12 cellular contexts compared by ENCODE assay signal in the genomic region with DNA sequence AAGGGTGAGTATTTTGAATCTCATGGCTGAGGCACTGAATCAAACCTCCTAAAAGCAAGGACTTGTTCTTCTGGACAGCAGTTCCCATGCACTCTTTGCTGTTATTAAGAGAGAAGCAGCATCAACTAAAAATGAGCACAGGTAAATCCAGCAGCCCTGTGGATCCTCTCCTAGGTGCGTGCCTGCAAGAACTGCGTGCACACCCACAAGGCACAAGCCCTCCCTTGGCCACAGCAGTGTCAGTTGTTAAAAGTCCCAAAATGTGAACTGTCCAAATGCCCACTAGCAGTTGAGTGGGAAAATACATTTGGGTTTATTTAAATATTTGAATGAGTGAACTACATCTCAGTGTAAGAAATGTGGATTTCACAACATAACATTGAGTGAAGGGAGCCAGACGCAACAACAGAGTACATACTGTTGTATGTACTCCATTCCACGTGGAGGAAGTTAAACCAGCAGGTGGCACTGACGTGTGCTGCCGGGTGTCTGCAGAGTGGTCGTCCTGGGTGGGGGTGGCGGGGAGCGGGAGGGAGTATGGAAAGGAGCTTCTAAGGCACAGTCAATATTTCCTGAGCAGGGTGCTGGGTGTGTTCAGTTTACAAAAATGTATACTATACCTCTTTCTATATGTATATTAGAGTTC.
DNase-seq lines count a peak whose midpoint lies in the region; FAIRE-seq and TF ChIP-seq lines count a peak whose summit lies in the region.
"Had no signal": no experiment of that assay in that cellular context is flagged by ENCODE, and none has a peak within 500 bp of the region (broad histone marks: within the 10 kb centered on the region; RNA-seq: fewer than 3 reads in every experiment).

No MANE protein-coding gene starts in this region.

- H3K27ac ChIP-seq in SK-N-SH (ENCODE audit: low read depth in 2 of 2, low read length in 1 of 2): no peak overlapping the region
- H3K27ac ChIP-seq in Peyer's patch: no peak overlapping the region
- H3K27ac ChIP-seq: epithelial cell of prostate, prostate gland had no signal

- peaks cover 7 to 11% of the 10 kb centered on the region in 2 experiments; a peak in 3 of 4 replicates for H3K4me1 ChIP-seq in SK-N-SH (ENCODE audit: control insufficient read depth in 1 of 2, insufficient read depth in 2 of 2, low read depth in 1 of 2, low read length in 1 of 2)
- no peaks in the 10 kb centered on the region for H3K4me1 ChIP-seq in Peyer's patch
- H3K4me1 ChIP-seq: prostate gland had no signal

- no peaks in the 10 kb centered on the region for H3K9me2 ChIP-seq in SK-N-SH

- H3K36me3 ChIP-seq in SK-N-SH (replicated peaks in 1 of 2; ENCODE audit: control insufficient read depth in 1 of 2, insufficient read depth in 2 of 2, low read length in 1 of 2) (no peaks in the 10 kb centered on the region), Peyer's patch (no peaks in the 10 kb centered on the region)
- H3K36me3 ChIP-seq: prostate gland had no signal

- DNase-seq in AG08396 (ENCODE audit: low spot score) (peak; percentile 50), H54 (ENCODE audit: insufficient read length, low spot score) (peak; percentile 36), SK-N-SH (peak; percentile 65), iris pigment epithelial cell (ENCODE audit: low read depth) (peak; percentile 84), T1000 (lab: John Stamatoyannopoulos, UW) (no peak), Peyer's patch (no peak)
- no peak for DNase-seq in activated CD4-positive, CD25-positive, alpha-beta regulatory T cell (lab: John Stamatoyannopoulos, UW)
- DNase-seq in activated T-helper 2 cell treated with anti-CD3 and anti-CD28 coated beads, Interferon-gamma antibody, Interleukin-2, Interleukin-4, amounts not matched to agents 10 μg/mL and 5 μg/mL and 100 μg/mL, durations not matched to agents 14 hours and 24 hours and 36 hours (ENCODE audit: low spot score): no peak
- DNase-seq: activated CD8-positive, alpha-beta memory T cell treated with anti-CD3 and anti-CD28 coated beads, Interleukin-2, amount 10 ng/mL, durations not matched to agents 7 days and 5 days had no signal

- no peak overlapping the region for H3K4me2 ChIP-seq in SK-N-SH

- H3K4me3 ChIP-seq in SK-N-SH (ENCODE audit: low read depth in 2 of 2, low read length in 1 of 2) (no peak overlapping the region), Peyer's patch (no peak overlapping the region)
- H3K4me3 ChIP-seq: prostate gland had no signal

- intact Hi-C loops in activated T-helper 2 cell treated with anti-CD3 and anti-CD28 coated beads, Interferon-gamma antibody, Interleukin-2, Interleukin-4, amounts not matched to agents 10 μg/mL and 5 μg/mL and 100 μg/mL, durations not matched to agents 14 hours and 24 hours and 36 hours (cut with micrococcal nuclease): loop anchor here (5.0 kb wide), 1 partner anchor 1407 kb away; no protein-coding TSS in a partner anchor

- 49% methylated on average over 9 of the region's 9 CpGs for WGBS in SK-N-SH (ENCODE audit: low lambda C conversion rate)

- TF ChIP-seq POLR2A in H54 (IDR thresholded peaks at IDR 0.05; ENCODE audit: low read depth, low read length): no peak
- TF ChIP-seq POLR2A in Peyer's patch (IDR thresholded peaks at IDR 0.05): no peak

- H3K9me3 ChIP-seq in SK-N-SH (no peaks in the 10 kb centered on the region), Peyer's patch (no peaks in the 10 kb centered on the region)
- H3K9me3 ChIP-seq: prostate gland had no signal

- FAIRE-seq in H54 (lab: Jason Lieb, UNC): peak; percentile 100

- H3K4me3 Mint-ChIP-seq in activated T-helper 2 cell treated with anti-CD3 and anti-CD28 coated beads, Interferon-gamma antibody, Interleukin-2, Interleukin-4, amounts not matched to agents 10 μg/mL and 5 μg/mL and 100 μg/mL, durations not matched to agents 14 hours and 24 hours and 36 hours (ENCODE audit: low read depth): no peak overlapping the region
- H3K4me3 Mint-ChIP-seq: activated CD8-positive, alpha-beta memory T cell treated with anti-CD3 and anti-CD28 coated beads, Interleukin-2, amount 10 ng/mL, durations not matched to agents 7 days and 5 days; stimulated activated naive CD8-positive, alpha-beta T cell treated with anti-CD3 and anti-CD28 coated beads, Interleukin-15, Interleukin-2, amounts not matched to agents 100 ng/mL and 50 ng/mL, for 24 hours had no signal

- no peaks in the 10 kb centered on the region for H3K4me1 Mint-ChIP-seq in activated T-helper 2 cell treated with anti-CD3 and anti-CD28 coated beads, Interferon-gamma antibody, Interleukin-2, Interleukin-4, amounts not matched to agents 10 μg/mL and 5 μg/mL and 100 μg/mL, durations not matched to agents 14 hours and 24 hours and 36 hours (ENCODE audit: low read depth)
- H3K4me1 Mint-ChIP-seq: activated CD8-positive, alpha-beta memory T cell treated with anti-CD3 and anti-CD28 coated beads, Interleukin-2, amount 10 ng/mL, durations not matched to agents 7 days and 5 days had no signal

- H3K27me3 Mint-ChIP-seq in activated T-helper 2 cell treated with anti-CD3 and anti-CD28 coated beads, Interferon-gamma antibody, Interleukin-2, Interleukin-4, amounts not matched to agents 10 μg/mL and 5 μg/mL and 100 μg/mL, durations not matched to agents 14 hours and 24 hours and 36 hours (ENCODE audit: low read depth): peaks cover 14% of the 10 kb centered on the region

- no peak for TF ChIP-seq EP300 in SK-N-SH (IDR thresholded peaks at IDR 0.05; ENCODE audit: borderline replicate concordance in 1 of 2, low read depth in 1 of 2, low read length in 1 of 2)

- CTCF ChIA-PET in SK-N-SH (lab: Yijun Ruan, JAX): interaction anchor here (0.6 to 2.1 kb wide), 30 partner anchors 9 to 1430 kb away, joined by 3 to 12 read pairs (median 4); partner anchors contain the start of gene ITGBL1

- H3K79me2 ChIP-seq in SK-N-SH (ENCODE audit: insufficient read depth): no peaks in the 10 kb centered on the region

- no peak overlapping the region for H2AFZ ChIP-seq in SK-N-SH (ENCODE audit: low read depth)

- no peaks in the 10 kb centered on the region for H4K20me1 ChIP-seq in SK-N-SH (ENCODE audit: insufficient read depth)

- peak; percentile 76 for TF ChIP-seq RAD21 in SK-N-SH (IDR thresholded peaks at IDR 0.05; ENCODE audit: low read length)

- no peak overlapping the region for H3K27ac Mint-ChIP-seq in activated T-helper 2 cell treated with anti-CD3 and anti-CD28 coated beads, Interferon-gamma antibody, Interleukin-2, Interleukin-4, amounts not matched to agents 10 μg/mL and 5 μg/mL and 100 μg/mL, durations not matched to agents 14 hours and 24 hours and 36 hours
- H3K27ac Mint-ChIP-seq: activated CD8-positive, alpha-beta memory T cell treated with anti-CD3 and anti-CD28 coated beads, Interleukin-2, amount 10 ng/mL, durations not matched to agents 7 days and 5 days; stimulated activated naive CD8-positive, alpha-beta T cell treated with anti-CD3 and anti-CD28 coated beads, Interleukin-15, Interleukin-2, amounts not matched to agents 100 ng/mL and 50 ng/mL, for 24 hours had no signal

- TF ChIP-seq CTCF in SK-N-SH (IDR thresholded peaks at IDR 0.05) (peak; percentile 64), Peyer's patch (IDR thresholded peaks at IDR 0.05) (no peak)

- no peaks in the 10 kb centered on the region for H3K36me3 Mint-ChIP-seq in activated T-helper 2 cell treated with anti-CD3 and anti-CD28 coated beads, Interferon-gamma antibody, Interleukin-2, Interleukin-4, amounts not matched to agents 10 μg/mL and 5 μg/mL and 100 μg/mL, durations not matched to agents 14 hours and 24 hours and 36 hours (ENCODE audit: low read depth)
- H3K36me3 Mint-ChIP-seq: activated CD8-positive, alpha-beta memory T cell treated with anti-CD3 and anti-CD28 coated beads, Interleukin-2, amount 10 ng/mL, durations not matched to agents 7 days and 5 days had no signal

- no peak overlapping the region for H3K9ac ChIP-seq in SK-N-SH

- POLR2A ChIA-PET in SK-N-SH (lab: Yijun Ruan, JAX): no interaction called here

- H3K9me3 Mint-ChIP-seq in activated T-helper 2 cell treated with anti-CD3 and anti-CD28 coated beads, Interferon-gamma antibody, Interleukin-2, Interleukin-4, amounts not matched to agents 10 μg/mL and 5 μg/mL and 100 μg/mL, durations not matched to agents 14 hours and 24 hours and 36 hours: no peaks in the 10 kb centered on the region
- H3K9me3 Mint-ChIP-seq: stimulated activated naive CD8-positive, alpha-beta T cell treated with anti-CD3 and anti-CD28 coated beads, Interleukin-15, Interleukin-2, amounts not matched to agents 100 ng/mL and 50 ng/mL, for 24 hours had no signal

- H3F3A ChIP-seq in SK-N-SH (replicated peaks; ENCODE audit: insufficient read depth): no peaks in the 10 kb centered on the region

- H3K27me3 ChIP-seq in SK-N-SH (ENCODE audit: insufficient read depth) (no peaks in the 10 kb centered on the region), Peyer's patch (no peaks in the 10 kb centered on the region)

TF ChIP-seq in SK-N-SH, 30 proteins besides CTCF, POLR2A, EP300 and RAD21:
- TF ChIP-seq RXRA (IDR thresholded peaks at IDR 0.05; ENCODE audit: borderline replicate concordance, low read depth): no peak
- TF ChIP-seq SMC3 (IDR thresholded peaks at IDR 0.05; ENCODE audit: low read depth, low read length): peak; percentile 79
- no peak for TF ChIP-seq TAF1 (IDR thresholded peaks at IDR 0.05; ENCODE audit: borderline replicate concordance, low read depth, low read length)
- peak; percentile 17 for TF ChIP-seq CHD2 (IDR thresholded peaks at IDR 0.05; ENCODE audit: low read length, partially characterized antibody)
- no peak for TF ChIP-seq ELF1 (IDR thresholded peaks at IDR 0.05)
- TF ChIP-seq NFIC (IDR thresholded peaks at IDR 0.05; ENCODE audit: borderline replicate concordance): no peak
- TF ChIP-seq GABPA (IDR thresholded peaks at IDR 0.05; ENCODE audit: low read depth): no peak
- TF ChIP-seq RFX5 (IDR thresholded peaks at IDR 0.05; ENCODE audit: low read length): no peak
TF ChIP-seq in SK-N-SH: peak in this region for 2.

Comparison
In these comparisons a context has a peak if more than half of its experiments do, and no peak if none do; other contexts are left out.
1. DNase-seq: peak in AG08396 (single experiment), H54 (single experiment), SK-N-SH (single experiment) and iris pigment epithelial cell (single experiment); none in activated CD4-positive, CD25-positive, alpha-beta regulatory T cell (0 of 4), activated T-helper 2 cell treated with anti-CD3 and anti-CD28 coated beads, Interferon-gamma antibody, Interleukin-2, Interleukin-4, amounts not matched to agents 10 μg/mL and 5 μg/mL and 100 μg/mL, durations not matched to agents 14 hours and 24 hours and 36 hours (single experiment), T1000 (single experiment) and Peyer's patch (0 of 3).